Comparison of ENCODE assay signal across 1 cellular context in genomic region chr3:158748237-158748828, GRCh38.
TF ChIP-seq lines count a peak whose summit lies in the region.

No MANE protein-coding gene starts in this region.

TF ChIP-seq in GM23338, 12 proteins besides CTCF, POLR2A, EP300 and RAD21 (continued from another document):
- TF ChIP-seq ZNF462 (CRISPR knock-in tag; IDR thresholded peaks at IDR 0.05) (no peak), ZNF114 (CRISPR knock-in tag; IDR thresholded peaks at IDR 0.05) (no peak), REST (IDR thresholded peaks at IDR 0.05; ENCODE audit: unreplicated experiment) (no peak), NANOG (IDR thresholded peaks at IDR 0.05; ENCODE audit: borderline replicate concordance) (no peak), ETS1 (IDR thresholded peaks at IDR 0.05) (no peak)
